In the genomic region with DNA sequence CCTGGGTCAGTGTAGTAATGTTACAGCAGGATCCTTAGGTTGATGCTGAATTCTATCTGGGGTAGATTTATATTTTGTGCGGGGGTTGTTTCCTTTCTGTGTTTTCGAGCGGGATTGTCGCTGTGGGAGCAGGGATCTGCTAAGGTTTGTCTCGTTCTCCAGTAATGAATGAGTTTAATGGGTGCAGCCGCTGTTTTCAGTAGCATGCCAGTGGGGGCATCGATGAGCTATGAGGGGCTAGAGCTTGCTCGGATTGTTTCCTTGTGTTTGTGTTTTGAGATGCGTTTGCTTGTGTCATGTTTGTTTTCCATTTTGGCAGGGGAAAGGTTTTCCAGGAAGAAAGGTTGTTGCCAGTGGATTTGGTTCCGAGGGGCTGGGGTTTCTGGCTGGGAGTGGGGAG, we compare ENCODE assay signal across 1 cellular context. TPM values are rescaled to one million over a fixed set of nuclear protein-coding genes. Genes with fewer than 3 reads are reported as not detected.
"Had no signal": no experiment of that assay in that cellular context is flagged by ENCODE, and none has a peak within 500 bp of the region (broad histone marks: within the 10 kb centered on the region; RNA-seq: fewer than 3 reads in every experiment).

No MANE protein-coding gene starts in this region.

RNA-seq across cellular contexts. Expression of a gene that starts 48.9 kb away (rescaled TPM):
- polyA plus RNA-seq: naive thymus-derived CD4-positive, alpha-beta T cell had no signal
